ENCODE assay signal across 9 cellular contexts in the genomic region with DNA sequence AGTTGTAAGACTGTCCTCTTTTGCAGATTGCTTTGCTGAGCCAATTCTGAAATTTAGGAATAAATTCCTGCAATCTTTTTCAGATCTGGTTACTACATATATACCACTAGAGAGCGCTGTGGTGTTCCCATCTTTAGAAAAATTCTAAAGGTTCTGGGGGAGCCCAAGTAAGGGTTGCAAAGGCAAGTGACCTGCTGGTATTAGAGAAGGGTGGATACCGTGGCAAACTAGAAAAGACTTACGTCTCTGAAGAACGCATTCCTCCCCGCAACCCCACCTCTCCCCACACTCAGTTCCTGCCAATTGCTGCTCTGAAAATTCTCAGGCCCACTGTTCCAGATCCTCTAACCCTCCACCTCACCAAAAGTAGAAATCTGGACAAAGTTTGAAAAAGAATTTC. TPM values are rescaled to one million over a fixed set of nuclear protein-coding genes. Genes with fewer than 3 reads are reported as not detected.
A peak's percentile ranks its signal among the peaks of the same experiment; 100 is the strongest.
DNase-seq lines count a peak whose midpoint lies in the region; ATAC-seq, FAIRE-seq and TF ChIP-seq lines count a peak whose summit lies in the region.
"Had no signal": no experiment of that assay in that cellular context is flagged by ENCODE, and none has a peak within 500 bp of the region (broad histone marks: within the 10 kb centered on the region; RNA-seq: fewer than 3 reads in every experiment).

No MANE protein-coding gene starts in this region.

- no peak overlapping the region for H3K27ac ChIP-seq in CD4-positive, CD25-positive, alpha-beta regulatory T cell (ENCODE audit: insufficient read depth, low read length, poor library complexity, severe bottlenecking)
- no peak overlapping the region for H3K27ac ChIP-seq in astrocyte (ENCODE audit: low read depth, low read length)
- no peak overlapping the region for H3K27ac ChIP-seq in ovary
- H3K27ac ChIP-seq: SJCRH30 had no signal

- H3K27me3 ChIP-seq in CD4-positive, CD25-positive, alpha-beta regulatory T cell (ENCODE audit: control insufficient read depth, insufficient read depth, low read length) = no peaks in the 10 kb centered on the region
- no peaks in the 10 kb centered on the region for H3K27me3 ChIP-seq in astrocyte (ENCODE audit: insufficient read depth, low read length)
- no peaks in the 10 kb centered on the region for H3K27me3 ChIP-seq in ovary
- H3K27me3 ChIP-seq: SJCRH30 had no signal

- H3K27ac Mint-ChIP-seq in CD4-positive, CD25-positive, alpha-beta regulatory T cell = no peak overlapping the region
- H3K27ac Mint-ChIP-seq in astrocyte (ENCODE audit: unreplicated experiment) = no peak overlapping the region
- no peak overlapping the region for H3K27ac Mint-ChIP-seq in T-helper 2 cell treated with Interferon-gamma antibody and Interleukin-4, amounts not matched to agents 5 μg/mL and 100 μg/mL, for 36 hours

- ATAC-seq in CD4-positive, CD25-positive, alpha-beta regulatory T cell (ENCODE audit: low read depth in 2 of 2) = peak in 1 of 2 donors; percentile 44
- ATAC-seq in GM18511 (IDR thresholded peaks at IDR 0.05; ENCODE audit: unreplicated experiment) (peak; percentile 76), HG03196 (IDR thresholded peaks at IDR 0.05; ENCODE audit: unreplicated experiment) (no peak)

- no peak overlapping the region for H3K4me3 Mint-ChIP-seq in CD4-positive, CD25-positive, alpha-beta regulatory T cell
- no peak overlapping the region for H3K4me3 Mint-ChIP-seq in astrocyte (ENCODE audit: unreplicated experiment)
- H3K4me3 Mint-ChIP-seq in T-helper 2 cell treated with Interferon-gamma antibody and Interleukin-4, amounts not matched to agents 5 μg/mL and 100 μg/mL, for 36 hours = no peak overlapping the region

- DNase-seq in CD4-positive, CD25-positive, alpha-beta regulatory T cell = peak in 2 of 3 donors; percentile 23 to 58
- DNase-seq in MV-4-11 (lab: John Stamatoyannopoulos, UW) (peak; percentile 21), astrocyte (ENCODE audit: low read depth) (peak; percentile 8), kidney tubule cell (ENCODE audit: low spot score) (peak; percentile 65), ovary (no peak)
- DNase-seq in T-helper 2 cell treated with Interferon-gamma antibody and Interleukin-4, amounts not matched to agents 5 μg/mL and 100 μg/mL, for 36 hours (ENCODE audit: low spot score) = no peak

- no peak overlapping the region for H3K9ac ChIP-seq in astrocyte (ENCODE audit: low read length)

- intact Hi-C loops in ovary (cut with DNase I) = no loop called here

- no peaks in the 10 kb centered on the region for H3K9me3 ChIP-seq in CD4-positive, CD25-positive, alpha-beta regulatory T cell (ENCODE audit: control insufficient read depth in 2 of 2, low read length in 2 of 2)
- no peaks in the 10 kb centered on the region for H3K9me3 ChIP-seq in astrocyte (ENCODE audit: insufficient read depth, low read depth, low read length)
- H3K9me3 ChIP-seq in ovary = no peaks in the 10 kb centered on the region
- H3K9me3 ChIP-seq: SJCRH30 had no signal

- H3K4me3 ChIP-seq in CD4-positive, CD25-positive, alpha-beta regulatory T cell (ENCODE audit: low read depth, low read length) = no peak overlapping the region
- H3K4me3 ChIP-seq in astrocyte (ENCODE audit: insufficient read depth, low read depth, low read length) = no peak overlapping the region
- no peak overlapping the region for H3K4me3 ChIP-seq in ovary
- H3K4me3 ChIP-seq: SJCRH30 had no signal

- H4K20me1 ChIP-seq in astrocyte (ENCODE audit: insufficient read depth, low read length) = no peaks in the 10 kb centered on the region

- no peak overlapping the region for H3K4me2 ChIP-seq in astrocyte (ENCODE audit: low read length)

- H3K4me1 Mint-ChIP-seq in CD4-positive, CD25-positive, alpha-beta regulatory T cell = no peaks in the 10 kb centered on the region
- H3K4me1 Mint-ChIP-seq in astrocyte (ENCODE audit: low read depth, unreplicated experiment) = peaks cover 13% of the 10 kb centered on the region
- H3K4me1 Mint-ChIP-seq in T-helper 2 cell treated with Interferon-gamma antibody and Interleukin-4, amounts not matched to agents 5 μg/mL and 100 μg/mL, for 36 hours (ENCODE audit: low read depth) = no peaks in the 10 kb centered on the region

- H3K36me3 Mint-ChIP-seq in CD4-positive, CD25-positive, alpha-beta regulatory T cell = no peaks in the 10 kb centered on the region
- H3K36me3 Mint-ChIP-seq in astrocyte (ENCODE audit: low read depth, unreplicated experiment) = no peaks in the 10 kb centered on the region
- no peaks in the 10 kb centered on the region for H3K36me3 Mint-ChIP-seq in T-helper 2 cell treated with Interferon-gamma antibody and Interleukin-4, amounts not matched to agents 5 μg/mL and 100 μg/mL, for 36 hours (ENCODE audit: low read depth)

- TF ChIP-seq CTCF in astrocyte (IDR thresholded peaks at IDR 0.05; ENCODE audit: insufficient read depth, low read depth, low read length) (peak; percentile 66), ovary (IDR thresholded peaks at IDR 0.05) (no peak)

- no peaks in the 10 kb centered on the region for H3K36me3 ChIP-seq in CD4-positive, CD25-positive, alpha-beta regulatory T cell (ENCODE audit: control insufficient read depth, insufficient read depth, low read length)
- H3K36me3 ChIP-seq in astrocyte (ENCODE audit: insufficient read depth, low read length) = no peaks in the 10 kb centered on the region
- H3K36me3 ChIP-seq in ovary = no peaks in the 10 kb centered on the region
- H3K36me3 ChIP-seq: SJCRH30 had no signal

- no peak overlapping the region for H2AFZ ChIP-seq in astrocyte (ENCODE audit: low read depth, low read length)

- TF ChIP-seq EP300 in ovary (IDR thresholded peaks at IDR 0.05) = no peak

- no peaks in the 10 kb centered on the region for H3K4me1 ChIP-seq in CD4-positive, CD25-positive, alpha-beta regulatory T cell (ENCODE audit: control insufficient read depth, insufficient read depth, low read length, poor library complexity, severe bottlenecking)
- H3K4me1 ChIP-seq in astrocyte (ENCODE audit: insufficient read depth, low read length) (peaks cover 14% of the 10 kb centered on the region), ovary (ENCODE audit: insufficient read depth) (peaks cover 2% of the 10 kb centered on the region)

- TF ChIP-seq POLR2A in ovary (IDR thresholded peaks at IDR 0.05) = no peak

- no peak for FAIRE-seq in astrocyte (lab: Jason Lieb, UNC)

- no peaks in the 10 kb centered on the region for H3K27me3 Mint-ChIP-seq in CD4-positive, CD25-positive, alpha-beta regulatory T cell
- H3K27me3 Mint-ChIP-seq in astrocyte (ENCODE audit: low read depth, unreplicated experiment) = no peaks in the 10 kb centered on the region
- H3K27me3 Mint-ChIP-seq in T-helper 2 cell treated with Interferon-gamma antibody and Interleukin-4, amounts not matched to agents 5 μg/mL and 100 μg/mL, for 36 hours (ENCODE audit: low read depth) = peaks cover 6% of the 10 kb centered on the region

- no peaks in the 10 kb centered on the region for H3K79me2 ChIP-seq in astrocyte (ENCODE audit: insufficient read depth, low read length)

- WGBS in ovary, 3 donors = 57 to 70% (median 67%) methylated on average over 5 of the region's 5 CpGs

- H3K9me3 Mint-ChIP-seq in CD4-positive, CD25-positive, alpha-beta regulatory T cell = no peaks in the 10 kb centered on the region
- no peaks in the 10 kb centered on the region for H3K9me3 Mint-ChIP-seq in astrocyte (ENCODE audit: unreplicated experiment)
- H3K9me3 Mint-ChIP-seq in T-helper 2 cell treated with Interferon-gamma antibody and Interleukin-4, amounts not matched to agents 5 μg/mL and 100 μg/mL, for 36 hours = no peaks in the 10 kb centered on the region

RNA-seq across cellular contexts. Expression of a gene that starts 48.5 kb away (rescaled TPM):
- 1.3 TPM for total RNA-seq in CD4-positive, CD25-positive, alpha-beta regulatory T cell
- under 1 TPM; 0.10 to 0.26 (median 0.19) TPM for polyA plus RNA-seq in CD4-positive, CD25-positive, alpha-beta regulatory T cell
- total RNA-seq in astrocyte (0.94 and 1.2 TPM in 2 replicates), ovary (1 to 10 TPM in 6 of 7 donors, under 1 TPM in 1; 0.42 to 9.2 (median 2.8) TPM)
- polyA plus RNA-seq in ovary = under 1 TPM; 0.43 to 0.69 TPM
- total RNA-seq: SJCRH30 had no signal

Comparison
In these comparisons a context has a peak if more than half of its experiments do, and no peak if none do; other contexts are left out.
1. DNase-seq: peak in CD4-positive, CD25-positive, alpha-beta regulatory T cell (2 of 3), MV-4-11 (single experiment), astrocyte (single experiment) and kidney tubule cell (single experiment); none in ovary (0 of 5) and T-helper 2 cell treated with Interferon-gamma antibody and Interleukin-4, amounts not matched to agents 5 μg/mL and 100 μg/mL, for 36 hours (single experiment).